Comparison of ENCODE assay signal across 14 cellular contexts in the genomic region with DNA sequence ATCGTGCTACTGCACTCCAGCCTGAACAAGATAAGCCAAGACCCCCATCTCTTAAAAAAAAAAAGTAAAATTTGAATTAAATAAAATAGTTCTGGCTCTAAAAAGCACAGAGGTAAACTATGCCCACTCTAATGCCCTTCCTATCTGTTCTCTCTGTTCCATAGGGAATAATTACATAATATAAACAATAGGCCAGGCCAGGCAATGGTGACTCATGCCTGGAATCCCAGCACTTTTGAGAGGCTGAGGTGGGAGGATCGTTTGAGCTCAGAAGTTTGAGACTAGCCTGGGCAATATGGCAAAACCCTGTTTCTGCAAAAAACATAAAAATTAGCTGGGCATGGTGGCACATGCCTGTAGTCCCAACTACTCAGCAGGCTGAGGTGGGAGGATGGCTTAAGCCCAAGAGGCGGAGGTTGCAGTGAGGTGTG. TPM values are rescaled to one million over a fixed set of nuclear protein-coding genes. Genes with fewer than 3 reads are reported as not detected.
DNase-seq lines count a peak whose midpoint lies in the region; ATAC-seq and TF ChIP-seq lines count a peak whose summit lies in the region.
"Had no signal": no experiment of that assay in that cellular context is flagged by ENCODE, and none has a peak within 500 bp of the region (broad histone marks: within the 10 kb centered on the region; RNA-seq: fewer than 3 reads in every experiment).

No MANE protein-coding gene starts in this region.

- peaks cover 98% of the 10 kb centered on the region for H4K20me1 ChIP-seq in IMR-90 (ENCODE audit: insufficient read depth, low read length)

- H2AFZ ChIP-seq in IMR-90 (replicated peaks; ENCODE audit: low read length, poor library complexity) = no peak overlapping the region

- intact Hi-C loops in IMR-90 (cut with micrococcal nuclease) = no loop called here

- H3K36me3 ChIP-seq in IMR-90 (ENCODE audit: control insufficient read depth, insufficient read depth, low read length) = no peaks in the 10 kb centered on the region
- H3K36me3 ChIP-seq in mesodermal cell (ENCODE audit: control insufficient read depth, insufficient read depth, low read length) = peaks cover 10% of the 10 kb centered on the region
- H3K36me3 ChIP-seq: right atrium auricular region had no signal

- H3K27ac ChIP-seq in IMR-90 (ENCODE audit: insufficient read depth, low read length) (peak overlapping the region; percentile 73; the same call in 1 of the 2 replicates), mesodermal cell (ENCODE audit: low read depth, low read length, severe bottlenecking) (peak overlapping the region; percentile 63)
- H3K27ac ChIP-seq: right atrium auricular region had no signal

- H3K14ac ChIP-seq in IMR-90 (replicated peaks; ENCODE audit: low read depth, low read length) = 0 out of 2 replicates have a peak overlapping the region, but pooled peaks have one; percentile 33

- TF ChIP-seq CTCF in AG10803 (conservative IDR thresholded peaks at IDR 0.05; ENCODE audit: low read length) = no peak
- no peak for TF ChIP-seq CTCF in IMR-90 (conservative IDR thresholded peaks at IDR 0.05; ENCODE audit: low read depth, low read length)
- no peak for TF ChIP-seq CTCF in astrocyte of the spinal cord (IDR thresholded peaks at IDR 0.05; ENCODE audit: low read depth, low read length)

- H2BK20ac ChIP-seq in IMR-90 (ENCODE audit: low read depth, low read length) = 0 out of 2 replicates have a peak overlapping the region, but pooled peaks have one; percentile 16

- POLR2A ChIA-PET in IMR-90 (lab: Charles Lee; ENCODE audit: unreplicated experiment) = no interaction called here

- no peak overlapping the region for H2BK120ac ChIP-seq in IMR-90 (ENCODE audit: low read depth, low read length)

- in situ Hi-C loops in IMR-90 (cut with MboI; ENCODE audit: low sequenced_read_pairs) (no loop called here), astrocyte of the spinal cord (cut with HindIII; ENCODE audit: low sequenced_read_pairs) (no loop called here)

- H3K27me3 ChIP-seq in IMR-90 (ENCODE audit: control insufficient read depth, insufficient read depth, low read length) = no peaks in the 10 kb centered on the region
- H3K27me3 ChIP-seq: right atrium auricular region had no signal

- H3K4me1 ChIP-seq in IMR-90 (ENCODE audit: control insufficient read depth, insufficient read depth, low read length) = peaks cover 39% of the 10 kb centered on the region
- H3K4me1 ChIP-seq in mesodermal cell (ENCODE audit: control insufficient read depth, insufficient read depth, low read length, poor library complexity, severe bottlenecking) = peaks cover 66% of the 10 kb centered on the region
- H3K4me1 ChIP-seq: right atrium auricular region had no signal

- BruUV-seq in IMR-90 (replicated peaks; lab: Mats Ljungman, UMichigan) = no TSS peak

- CTCF ChIA-PET in IMR-90 (lab: Yijun Ruan, JAX) = interaction anchor here (0.7 kb wide), 1 partner anchor 244 kb away, joined by 3 read pairs; no protein-coding TSS in a partner anchor

- no peak overlapping the region for H3K23ac ChIP-seq in IMR-90 (ENCODE audit: low read depth, low read length)

- DNase-seq in AG10803 (ENCODE audit: low read depth) = peak; percentile 53
- peak; percentile 67 for DNase-seq in IMR-90
- DNase-seq in astrocyte of the spinal cord (ENCODE audit: low read depth, low spot score) = peak; percentile 35
- DNase-seq in AML-193 (lab: John Stamatoyannopoulos, UW) = no peak
- no peak for DNase-seq in activated T-cell treated with anti-CD3 and anti-CD28 coated beads, Interleukin-2, amount 50 U/mL, for 48 hours
- DNase-seq: activated CD8-positive, alpha-beta T cell treated with anti-CD3 and anti-CD28 coated beads for 36 hours; activated naive CD8-positive, alpha-beta T cell treated with anti-CD3 and anti-CD28 coated beads for 36 hours; CD8-positive, alpha-beta T cell; midbrain; NCI-H526 had no signal

- H4K91ac ChIP-seq in IMR-90 (ENCODE audit: insufficient read depth, low read depth, low read length) = no peak overlapping the region

- no peak overlapping the region for H4K8ac ChIP-seq in IMR-90 (ENCODE audit: low read depth in 2 of 2, low read length in 2 of 2)

- no peak for TF ChIP-seq RAD21 in IMR-90 (IDR thresholded peaks at IDR 0.05; ENCODE audit: low read length)

- peak overlapping the region; percentile 44; the same call in 1 of the 2 replicates for H2AK5ac ChIP-seq in IMR-90 (ENCODE audit: low read depth, low read length)

- no peak overlapping the region for H4K5ac ChIP-seq in IMR-90 (ENCODE audit: low read depth, low read length)

- dilution Hi-C loops in IMR-90 (cut with HindIII; ENCODE audit: low sequenced_read_pairs, unreplicated experiment) = no loop called here

- peaks cover 40% of the 10 kb centered on the region for H3K9me1 ChIP-seq in IMR-90 (ENCODE audit: insufficient read depth, low read length)

- no CpG with 5 or more reads among the region's 3 CpGs for WGBS in IMR-90 (ENCODE audit: extremely low coverage in 2 of 2, insufficient read length in 1 of 2), 2 experiments
- 31 to 36% methylated on average over 1 of the region's 3 CpGs for WGBS in mesodermal cell (ENCODE audit: insufficient coverage in 2 of 2), 2 experiments

- H3K56ac ChIP-seq in IMR-90 (ENCODE audit: extremely low read depth, insufficient read depth, low read length) = no peak overlapping the region

- no peaks in the 10 kb centered on the region for H3K9me3 ChIP-seq in IMR-90 (ENCODE audit: control insufficient read depth, insufficient read depth, low read length)
- no peaks in the 10 kb centered on the region for H3K9me3 ChIP-seq in mesodermal cell (ENCODE audit: control insufficient read depth, low read length)
- H3K9me3 ChIP-seq: right atrium auricular region had no signal

- ATAC-seq in IMR-90 (ENCODE audit: low read depth) (0 out of 2 replicates have a peak, but pooled peaks have one; percentile 2), GM18909 (IDR thresholded peaks at IDR 0.05; ENCODE audit: poor library complexity, unreplicated experiment) (no peak), GM21381 (IDR thresholded peaks at IDR 0.05; ENCODE audit: unreplicated experiment) (no peak)
- ATAC-seq: activated CD8-positive, alpha-beta T cell treated with anti-CD3 and anti-CD28 coated beads for 36 hours; CD8-positive, alpha-beta T cell had no signal

- no peak for TF ChIP-seq POLR2A in IMR-90 (IDR thresholded peaks at IDR 0.05; ENCODE audit: low read depth, low read length)

- no peak overlapping the region for H3K18ac ChIP-seq in IMR-90 (ENCODE audit: low read depth, low read length)

- H3K9ac ChIP-seq in IMR-90 (ENCODE audit: low read depth, low read length) = no peak overlapping the region

- H3K4me2 ChIP-seq in IMR-90 (ENCODE audit: low read depth, low read length) = no peak overlapping the region

- H3K4ac ChIP-seq in IMR-90 (ENCODE audit: low read depth, low read length) = peak overlapping the region; percentile 60

- H2BK15ac ChIP-seq in IMR-90 (ENCODE audit: low read depth, low read length) = no peak overlapping the region

- peaks cover 0 to 80% of the 10 kb centered on the region in 2 experiments; a peak in 2 of 4 replicates for H3K79me1 ChIP-seq in IMR-90 (ENCODE audit: low read depth in 1 of 2, low read length in 2 of 2)

- peak overlapping the region; percentile 34 for H2BK5ac ChIP-seq in IMR-90 (ENCODE audit: low read depth, low read length, poor library complexity, severe bottlenecking)

- no peak overlapping the region for H3K4me3 ChIP-seq in AG10803 (ENCODE audit: low read length)
- H3K4me3 ChIP-seq in IMR-90 (ENCODE audit: insufficient read depth, low read depth, low read length) = no peak overlapping the region
- H3K4me3 ChIP-seq in astrocyte of the spinal cord (ENCODE audit: low read depth, low read length) = no peak overlapping the region
- H3K4me3 ChIP-seq in mesodermal cell (ENCODE audit: extremely low read depth, insufficient read depth, low read length, poor library complexity, severe bottlenecking) = no peak overlapping the region
- H3K4me3 ChIP-seq: right atrium auricular region had no signal

- H2AK9ac ChIP-seq in IMR-90 (replicated peaks; ENCODE audit: low read depth, low read length, poor library complexity) = no peak overlapping the region

TF ChIP-seq in IMR-90, 13 proteins besides CTCF, POLR2A, EP300 and RAD21:
- TF ChIP-seq FOS (IDR thresholded peaks at IDR 0.05; ENCODE audit: low read depth, low read length) (peak; percentile 45; the same call in 1 of the 2 replicates), RCOR1 (IDR thresholded peaks at IDR 0.05; ENCODE audit: insufficient replicate concordance, low read length) (no peak)

RNA-seq across cellular contexts. Expression of gene MYO10, which starts 47.4 kb away (rescaled TPM):
- total RNA-seq in IMR-90 (2012; rRNA removed) = 93.0 and 115 TPM in 2 replicates
- polyA plus RNA-seq in IMR-90 (2012; rRNA removed) = 39.9 and 41.9 TPM in 2 replicates
- 30.6 and 53.6 TPM in 2 replicates for polyA plus RNA-seq in IMR-90 (2012; cell fraction: cytosol; rRNA removed)
- 35.4 and 54.4 TPM in 2 replicates for polyA plus RNA-seq in IMR-90 (2012; cell fraction: nucleus; rRNA removed; ENCODE audit: low replicate concordance)
- polyA plus RNA-seq in mesodermal cell (2013, experiment 1 of 2) = 86.3 TPM
- 80.2 TPM for polyA plus RNA-seq in mesodermal cell (2013, experiment 2 of 2)
- total RNA-seq: CD8-positive, alpha-beta T cell had no signal

Comparison
In these comparisons a context has a peak if more than half of its experiments do, and no peak if none do; other contexts are left out.
1. DNase-seq: peak in AG10803 (single experiment), IMR-90 (single experiment) and astrocyte of the spinal cord (single experiment); none in AML-193 (0 of 2) and activated T-cell treated with anti-CD3 and anti-CD28 coated beads, Interleukin-2, amount 50 U/mL, for 48 hours (0 of 2).